In the genomic region with DNA sequence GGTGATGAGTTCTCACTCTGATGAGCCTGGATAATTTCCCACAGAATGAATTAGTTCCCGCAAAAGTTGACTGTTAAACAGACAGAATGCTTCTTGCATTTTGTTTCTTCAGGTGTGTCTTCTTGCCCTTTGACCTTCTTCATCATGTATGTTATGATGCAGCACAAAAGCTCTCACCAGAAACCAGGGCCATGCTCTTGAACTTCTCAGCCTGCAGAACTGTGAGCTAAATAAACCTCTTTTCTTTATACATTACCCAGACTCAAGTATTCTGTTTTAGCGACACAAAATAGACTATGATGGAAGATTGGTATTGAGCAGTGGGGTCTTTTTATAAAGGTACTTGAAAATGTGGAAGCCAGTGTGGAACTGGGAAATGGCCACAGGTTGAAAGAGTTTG, we compare ENCODE assay signal across 27 cellular contexts.
"Had no signal": no experiment of that assay in that cellular context is flagged by ENCODE, and none has a peak within 500 bp of the region (broad histone marks: within the 10 kb centered on the region; RNA-seq: fewer than 3 reads in every experiment).

No MANE protein-coding gene starts in this region.

- H3K36me3 Mint-ChIP-seq: activated naive CD4-positive, alpha-beta T cell treated with anti-CD3 and anti-CD28 coated beads, Interleukin-2, amount 50 U/mL, for 72 hours had no signal

- H3K9ac ChIP-seq: SK-N-SH had no signal

- H3K27me3 ChIP-seq: adrenal gland, body of pancreas, SJSA1 had no signal

- DNase-seq: activated CD4-positive, alpha-beta T cell treated with anti-CD3 and anti-CD28 coated beads, Interleukin-2, amount 10 ng/mL, durations not matched to agents 24 days and 14 days; activated CD4-positive, alpha-beta T cell treated with anti-CD3 and anti-CD28 coated beads, Interleukin-2, amount 50 U/mL, for 4 hours; activated CD8-positive, alpha-beta T cell treated with anti-CD3 and anti-CD28 coated beads for 36 hours; activated gamma-delta T cell treated with Interleukin-2 at 50 U/mL for 16 hours; activated naive CD4-positive, alpha-beta T cell treated with anti-CD3 and anti-CD28 coated beads for 36 hours; activated T-cell treated with anti-CD3 and anti-CD28 coated beads, Interleukin-2, amount 50 U/mL, for 4 hours; adrenal gland; body of pancreas; central memory CD4-positive, alpha-beta T cell; NCI-H1092 treated with DMSO at 0.1 percent for 48 hours; NCI-H1417; NCI-H146; NCI-H187; NCI-H2029 treated with DMSO at 0.1 percent for 48 hours; NCI-H2107; NCI-H2171; NCI-H510A; NCI-H526; NCI-H748 treated with DMSO at 0.1 percent for 48 hours; NK-92 treated with Interleukin-12 subunit alpha and Interleukin-12 subunit beta, amount 100 ng/mL, for 24 hours; SHP77; SK-N-SH had no signal

- H3K4me2 ChIP-seq: SK-N-SH had no signal

- H3K4me1 ChIP-seq: adrenal gland, body of pancreas had no signal

- H3K4me3 Mint-ChIP-seq: activated CD4-positive, alpha-beta T cell treated with anti-CD3 and anti-CD28 coated beads, Interleukin-2, amount 10 ng/mL, durations not matched to agents 24 days and 14 days; activated CD8-positive, alpha-beta T cell treated with anti-CD3 and anti-CD28 coated beads for 36 hours; activated naive CD4-positive, alpha-beta T cell treated with anti-CD3 and anti-CD28 coated beads for 36 hours; activated T-cell treated with anti-CD3 and anti-CD28 coated beads, Interleukin-2, amount 50 U/mL, for 4 hours; activated T-helper 1 cell treated with anti-CD3 and anti-CD28 coated beads, Interleukin-12 subunit alpha, Interleukin-12 subunit beta, Interleukin-2, Interleukin-4 antibody, amounts not matched to agents 30 ng/mL and 10 ng/mL and 1 ng/mL, durations not matched to agents 14 hours and 24 hours and 36 hours; T-helper 1 cell treated with Interleukin-12 subunit alpha and Interleukin-12 subunit beta and Interleukin-4 antibody, amounts not matched to agents 30 μg/mL and 1 μg/mL, for 36 hours; T-helper 2 cell treated with Interferon-gamma antibody and Interleukin-4, amounts not matched to agents 5 μg/mL and 100 μg/mL, for 36 hours had no signal

- H3K4me1 Mint-ChIP-seq: activated CD4-positive, alpha-beta T cell treated with anti-CD3 and anti-CD28 coated beads, Interleukin-2, amount 10 ng/mL, durations not matched to agents 24 days and 14 days had no signal

- H3K4me3 ChIP-seq: adrenal gland, body of pancreas, SJSA1 had no signal

- H3K9me3 ChIP-seq: adrenal gland, body of pancreas, SJSA1, SK-N-SH had no signal

- H3K9me3 Mint-ChIP-seq: activated CD4-positive, alpha-beta T cell treated with anti-CD3 and anti-CD28 coated beads, Interleukin-2, amount 10 ng/mL, durations not matched to agents 24 days and 14 days; activated CD8-positive, alpha-beta T cell treated with anti-CD3 and anti-CD28 coated beads for 36 hours; activated naive CD4-positive, alpha-beta T cell treated with anti-CD3 and anti-CD28 coated beads for 36 hours; activated naive CD4-positive, alpha-beta T cell treated with anti-CD3 and anti-CD28 coated beads, Interleukin-2, amount 50 U/mL, for 72 hours; activated T-cell treated with anti-CD3 and anti-CD28 coated beads, Interleukin-2, amount 50 U/mL, for 4 hours; activated T-helper 1 cell treated with anti-CD3 and anti-CD28 coated beads, Interleukin-12 subunit alpha, Interleukin-12 subunit beta, Interleukin-2, Interleukin-4 antibody, amounts not matched to agents 30 ng/mL and 10 ng/mL and 1 ng/mL, durations not matched to agents 14 hours and 24 hours and 36 hours; T-helper 1 cell treated with Interleukin-12 subunit alpha and Interleukin-12 subunit beta and Interleukin-4 antibody, amounts not matched to agents 30 μg/mL and 1 μg/mL, for 36 hours; T-helper 2 cell treated with Interferon-gamma antibody and Interleukin-4, amounts not matched to agents 5 μg/mL and 100 μg/mL, for 36 hours had no signal

- H3K27ac Mint-ChIP-seq: activated CD4-positive, alpha-beta T cell treated with anti-CD3 and anti-CD28 coated beads, Interleukin-2, amount 10 ng/mL, durations not matched to agents 24 days and 14 days; activated CD8-positive, alpha-beta T cell treated with anti-CD3 and anti-CD28 coated beads for 36 hours; activated naive CD4-positive, alpha-beta T cell treated with anti-CD3 and anti-CD28 coated beads for 36 hours; activated naive CD4-positive, alpha-beta T cell treated with anti-CD3 and anti-CD28 coated beads, Interleukin-2, amount 50 U/mL, for 72 hours; activated T-helper 1 cell treated with anti-CD3 and anti-CD28 coated beads, Interleukin-12 subunit alpha, Interleukin-12 subunit beta, Interleukin-2, Interleukin-4 antibody, amounts not matched to agents 30 ng/mL and 10 ng/mL and 1 ng/mL, durations not matched to agents 14 hours and 24 hours and 36 hours; T-helper 1 cell treated with Interleukin-12 subunit alpha and Interleukin-12 subunit beta and Interleukin-4 antibody, amounts not matched to agents 30 μg/mL and 1 μg/mL, for 36 hours; T-helper 2 cell treated with Interferon-gamma antibody and Interleukin-4, amounts not matched to agents 5 μg/mL and 100 μg/mL, for 36 hours had no signal

- H3K36me3 ChIP-seq: adrenal gland, SJSA1 had no signal

- H3K27me3 Mint-ChIP-seq: activated CD4-positive, alpha-beta T cell treated with anti-CD3 and anti-CD28 coated beads, Interleukin-2, amount 10 ng/mL, durations not matched to agents 24 days and 14 days; activated CD8-positive, alpha-beta T cell treated with anti-CD3 and anti-CD28 coated beads for 36 hours had no signal

- ATAC-seq: activated CD8-positive, alpha-beta T cell treated with anti-CD3 and anti-CD28 coated beads for 36 hours; activated naive CD4-positive, alpha-beta T cell treated with anti-CD3 and anti-CD28 coated beads, Interleukin-2, amount 50 U/mL, for 72 hours; activated T-cell treated with anti-CD3 and anti-CD28 coated beads, Interleukin-2, amount 50 U/mL, for 4 hours; body of pancreas had no signal

- H3K27ac ChIP-seq: body of pancreas, SJSA1 had no signal
